ENCODE assay signal across 1 cellular context in the genomic region with DNA sequence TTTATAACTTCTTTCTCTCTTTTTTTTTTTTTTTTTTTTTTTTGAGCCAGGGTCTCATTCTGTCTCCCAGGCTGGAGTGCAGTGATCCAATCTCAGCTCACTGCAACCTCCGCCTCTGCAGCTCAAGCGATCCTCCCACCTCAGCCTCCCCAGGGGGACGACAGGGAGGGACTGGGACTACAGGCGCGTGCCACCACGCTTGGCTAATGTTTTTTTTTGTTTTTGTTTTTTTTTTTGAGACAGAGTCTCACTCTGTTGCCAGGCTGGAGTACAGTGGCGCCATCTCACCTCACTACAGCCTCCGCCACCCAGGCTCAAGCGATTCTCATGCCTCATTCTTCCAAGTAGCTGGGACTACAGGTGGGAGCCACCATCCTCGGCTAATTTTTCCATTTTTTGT.
TF ChIP-seq lines count a peak whose summit lies in the region.

No MANE protein-coding gene starts in this region.

TF ChIP-seq in HEK293, 187 proteins besides CTCF, POLR2A, EP300 and RAD21 (continued from another document):
- TF ChIP-seq, protein P1, sequence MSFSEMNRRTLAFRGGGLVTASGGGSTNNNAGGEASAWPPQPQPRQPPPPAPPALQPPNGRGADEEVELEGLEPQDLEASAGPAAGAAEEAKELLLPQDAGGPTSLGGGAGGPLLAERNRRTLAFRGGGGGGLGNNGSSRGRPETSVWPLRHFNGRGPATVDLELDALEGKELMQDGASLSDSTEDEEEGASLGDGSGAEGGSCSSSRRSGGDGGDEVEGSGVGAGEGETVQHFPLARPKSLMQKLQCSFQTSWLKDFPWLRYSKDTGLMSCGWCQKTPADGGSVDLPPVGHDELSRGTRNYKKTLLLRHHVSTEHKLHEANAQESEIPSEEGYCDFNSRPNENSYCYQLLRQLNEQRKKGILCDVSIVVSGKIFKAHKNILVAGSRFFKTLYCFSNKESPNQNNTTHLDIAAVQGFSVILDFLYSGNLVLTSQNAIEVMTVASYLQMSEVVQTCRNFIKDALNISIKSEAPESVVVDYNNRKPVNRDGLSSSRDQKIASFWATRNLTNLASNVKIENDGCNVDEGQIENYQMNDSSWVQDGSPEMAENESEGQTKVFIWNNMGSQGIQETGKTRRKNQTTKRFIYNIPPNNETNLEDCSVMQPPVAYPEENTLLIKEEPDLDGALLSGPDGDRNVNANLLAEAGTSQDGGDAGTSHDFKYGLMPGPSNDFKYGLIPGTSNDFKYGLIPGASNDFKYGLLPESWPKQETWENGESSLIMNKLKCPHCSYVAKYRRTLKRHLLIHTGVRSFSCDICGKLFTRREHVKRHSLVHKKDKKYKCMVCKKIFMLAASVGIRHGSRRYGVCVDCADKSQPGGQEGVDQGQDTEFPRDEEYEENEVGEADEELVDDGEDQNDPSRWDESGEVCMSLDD (tag by site-specific recombination; IDR thresholded peaks at IDR 0.05): no peak
- TF ChIP-seq ZNF350 (tag by site-specific recombination; IDR thresholded peaks at IDR 0.05) (no peak), ZNF664 (tag by site-specific recombination; IDR thresholded peaks at IDR 0.05) (no peak), ZNF560 (tag by site-specific recombination; IDR thresholded peaks at IDR 0.05; ENCODE audit: borderline replicate concordance) (no peak), ZBTB20 (tag by site-specific recombination; IDR thresholded peaks at IDR 0.05) (no peak), GLI2 (tag by site-specific recombination; IDR thresholded peaks at IDR 0.05; ENCODE audit: borderline replicate concordance, low read depth) (no peak), ZNF311 (tag by site-specific recombination; IDR thresholded peaks at IDR 0.05; ENCODE audit: borderline replicate concordance) (no peak), ZNF292 (tag by site-specific recombination; IDR thresholded peaks at IDR 0.05; ENCODE audit: borderline replicate concordance, low read depth) (no peak), ZNF202 (tag by site-specific recombination; IDR thresholded peaks at IDR 0.05; ENCODE audit: borderline replicate concordance) (peak; percentile 58; the same call in 1 of the 2 replicates), ZSCAN16 (tag by site-specific recombination; IDR thresholded peaks at IDR 0.05) (no peak), ZNF2 (tag by site-specific recombination; IDR thresholded peaks at IDR 0.05) (no peak), ZFHX2 (tag by site-specific recombination; conservative IDR thresholded peaks at IDR 0.05) (peak; percentile 58), ZNF274 (IDR thresholded peaks at IDR 0.05; ENCODE audit: low read length) (no peak), ZNF274 (tag by site-specific recombination; IDR thresholded peaks at IDR 0.05; ENCODE audit: borderline replicate concordance) (no peak), ZNF19 (tag by site-specific recombination; IDR thresholded peaks at IDR 0.05; ENCODE audit: low read depth) (no peak)
